In the genomic region with DNA sequence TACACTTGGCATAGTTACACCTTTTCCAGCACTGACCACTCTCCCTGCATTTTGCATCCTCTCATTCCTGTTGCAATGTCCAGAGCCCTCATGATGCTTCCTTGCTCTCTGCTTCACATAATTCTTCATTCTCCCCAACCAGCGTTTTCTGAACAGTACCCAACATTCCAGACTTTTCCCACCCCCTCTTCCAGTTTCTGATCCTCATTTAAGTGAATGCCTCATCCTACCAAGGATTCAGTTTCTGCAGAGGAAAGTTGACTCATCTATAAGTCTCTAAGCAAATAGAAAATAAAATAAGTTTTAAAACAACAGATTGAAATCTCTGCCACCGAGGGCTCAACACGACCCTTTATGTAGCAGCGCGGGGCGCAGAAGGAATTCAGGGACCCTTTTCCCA, we compare ENCODE assay signal across 1 cellular context.
TF ChIP-seq lines count a peak whose summit lies in the region.

No MANE protein-coding gene starts in this region.

TF ChIP-seq in HCT116, 20 proteins besides CTCF, POLR2A, EP300 and RAD21 (continued from another document):
- TF ChIP-seq ZBTB33 (IDR thresholded peaks at IDR 0.05; ENCODE audit: extremely low read depth, insufficient replicate concordance, low read length), result no peak
- TF ChIP-seq, protein P1, sequence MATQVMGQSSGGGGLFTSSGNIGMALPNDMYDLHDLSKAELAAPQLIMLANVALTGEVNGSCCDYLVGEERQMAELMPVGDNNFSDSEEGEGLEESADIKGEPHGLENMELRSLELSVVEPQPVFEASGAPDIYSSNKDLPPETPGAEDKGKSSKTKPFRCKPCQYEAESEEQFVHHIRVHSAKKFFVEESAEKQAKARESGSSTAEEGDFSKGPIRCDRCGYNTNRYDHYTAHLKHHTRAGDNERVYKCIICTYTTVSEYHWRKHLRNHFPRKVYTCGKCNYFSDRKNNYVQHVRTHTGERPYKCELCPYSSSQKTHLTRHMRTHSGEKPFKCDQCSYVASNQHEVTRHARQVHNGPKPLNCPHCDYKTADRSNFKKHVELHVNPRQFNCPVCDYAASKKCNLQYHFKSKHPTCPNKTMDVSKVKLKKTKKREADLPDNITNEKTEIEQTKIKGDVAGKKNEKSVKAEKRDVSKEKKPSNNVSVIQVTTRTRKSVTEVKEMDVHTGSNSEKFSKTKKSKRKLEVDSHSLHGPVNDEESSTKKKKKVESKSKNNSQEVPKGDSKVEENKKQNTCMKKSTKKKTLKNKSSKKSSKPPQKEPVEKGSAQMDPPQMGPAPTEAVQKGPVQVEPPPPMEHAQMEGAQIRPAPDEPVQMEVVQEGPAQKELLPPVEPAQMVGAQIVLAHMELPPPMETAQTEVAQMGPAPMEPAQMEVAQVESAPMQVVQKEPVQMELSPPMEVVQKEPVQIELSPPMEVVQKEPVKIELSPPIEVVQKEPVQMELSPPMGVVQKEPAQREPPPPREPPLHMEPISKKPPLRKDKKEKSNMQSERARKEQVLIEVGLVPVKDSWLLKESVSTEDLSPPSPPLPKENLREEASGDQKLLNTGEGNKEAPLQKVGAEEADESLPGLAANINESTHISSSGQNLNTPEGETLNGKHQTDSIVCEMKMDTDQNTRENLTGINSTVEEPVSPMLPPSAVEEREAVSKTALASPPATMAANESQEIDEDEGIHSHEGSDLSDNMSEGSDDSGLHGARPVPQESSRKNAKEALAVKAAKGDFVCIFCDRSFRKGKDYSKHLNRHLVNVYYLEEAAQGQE (IDR thresholded peaks at IDR 0.05; ENCODE audit: low read depth), result no peak
